In genomic region chr11:3057069-3057963, GRCh38 we compare ENCODE assay signal across 8 cellular contexts. TPM values are rescaled to one million over a fixed set of nuclear protein-coding genes. Genes with fewer than 3 reads are reported as not detected.
DNase-seq lines count a peak whose midpoint lies in the region; ATAC-seq and TF ChIP-seq lines count a peak whose summit lies in the region.

Gene CARS1 (minus strand): TSS chr11:3057423. CDS start chr11:3057367, 56 bp downstream.

- H3K14ac ChIP-seq in trophoblast cell (ENCODE audit: low read length): peak within 1 kb of the TSS; percentile 98

- intact Hi-C loops in transverse colon (cut with DNase I; ENCODE audit: low total_unique reads): no loop called here

- peak within 1 kb of the TSS; percentile 27 for H2BK12ac ChIP-seq in trophoblast cell (ENCODE audit: low read length)

- H3K23ac ChIP-seq in trophoblast cell (ENCODE audit: low read length): no peak within 1 kb of the TSS

- no peaks in the 10 kb centered on the region for H3K4me1 ChIP-seq in cardiac muscle cell (ENCODE audit: low read depth)
- peaks cover 7 to 15% of the 10 kb centered on the region in 2 experiments for H3K4me1 ChIP-seq in trophoblast cell (ENCODE audit: control insufficient read depth in 1 of 2, insufficient read depth in 2 of 2, low read length in 2 of 2)
- H3K4me1 ChIP-seq in transverse colon: peaks cover 11 to 24% (median 17%) of the 10 kb centered on the region in 4 donors

- peaks cover 17% of the 10 kb centered on the region for H3K79me2 ChIP-seq in trophoblast cell (ENCODE audit: control insufficient read depth, insufficient read depth, low read length, poor library complexity)

- H3K4me3 ChIP-seq in cardiac muscle cell: peak within 1 kb of the TSS; percentile 88
- H3K4me3 ChIP-seq in trophoblast cell (ENCODE audit: low read depth, low read length): peak within 1 kb of the TSS; percentile 94
- peak within 1 kb of the TSS; percentile 84 to 94 (median 88) for H3K4me3 ChIP-seq in transverse colon

- no peaks in the 10 kb centered on the region for H3K9me3 ChIP-seq in cardiac muscle cell (ENCODE audit: low read depth)
- peaks cover 3% of the 10 kb centered on the region for H3K9me3 ChIP-seq in trophoblast cell (ENCODE audit: insufficient read depth, low read depth, low read length)
- no peaks in the 10 kb centered on the region for H3K9me3 ChIP-seq in transverse colon

- peak within 1 kb of the TSS; percentile 96 for H4K12ac ChIP-seq in trophoblast cell (ENCODE audit: low read depth, low read length)

- H3K4ac ChIP-seq in trophoblast cell (ENCODE audit: low read depth, low read length): peak within 1 kb of the TSS; percentile 99

- H4K91ac ChIP-seq in trophoblast cell (ENCODE audit: low read depth, low read length): peak within 1 kb of the TSS; percentile 95

- H3K27me3 ChIP-seq in cardiac muscle cell (no peaks in the 10 kb centered on the region), trophoblast cell (ENCODE audit: insufficient read depth, low read length) (no peaks in the 10 kb centered on the region), transverse colon (no peaks in the 10 kb centered on the region)

- peak within 1 kb of the TSS; percentile 98 for H3K18ac ChIP-seq in trophoblast cell (ENCODE audit: low read length)

- peak within 1 kb of the TSS; percentile 94 for H2AFZ ChIP-seq in trophoblast cell (ENCODE audit: insufficient read depth, low read length, poor library complexity)

- TF ChIP-seq EP300 in transverse colon (IDR thresholded peaks at IDR 0.05; ENCODE audit: low read depth): peak; percentile 51

- H2AK5ac ChIP-seq in trophoblast cell (ENCODE audit: low read length): peak within 1 kb of the TSS; percentile 90

- H2BK120ac ChIP-seq in trophoblast cell (ENCODE audit: insufficient read depth, low read length, poor library complexity): peak within 1 kb of the TSS; percentile 92

- no peaks in the 10 kb centered on the region for H3K36me3 ChIP-seq in cardiac muscle cell
- H3K36me3 ChIP-seq in trophoblast cell (ENCODE audit: control insufficient read depth in 1 of 2, insufficient read depth in 2 of 2, low read length in 2 of 2): peaks cover 11 to 13% of the 10 kb centered on the region in 2 experiments
- H3K36me3 ChIP-seq in transverse colon: no peaks in the 10 kb centered on the region

- H2BK5ac ChIP-seq in trophoblast cell (ENCODE audit: low read depth, low read length, poor library complexity): peak within 1 kb of the TSS; percentile 93

- ATAC-seq in HG02642 (IDR thresholded peaks at IDR 0.05; ENCODE audit: poor library complexity, unreplicated experiment): peak; percentile 98

- H3K79me1 ChIP-seq in trophoblast cell (ENCODE audit: low read length): peaks cover 11% of the 10 kb centered on the region

- WGBS in trophoblast cell (ENCODE audit: extremely low coverage, insufficient coverage, insufficient read length): no CpG with 5 or more reads among the region's 68 CpGs
- 3% methylated on average over 58 of the region's 68 CpGs; no CpG with 5 or more reads in 1 of the 2 donors for WGBS in transverse colon (ENCODE audit: low coverage in 1 of 2), 2 donors

- TF ChIP-seq POLR2A in transverse colon (IDR thresholded peaks at IDR 0.05): peak; percentile 73

- H3K27ac ChIP-seq in cardiac muscle cell (peak within 1 kb of the TSS; percentile 85), trophoblast cell (ENCODE audit: low read depth, low read length) (peak within 1 kb of the TSS; percentile 67), transverse colon (peak within 1 kb of the TSS; percentile 86 to 93 (median 90))

- no peak for TF ChIP-seq CTCF in GM10266 (IDR thresholded peaks at IDR 0.05; ENCODE audit: control insufficient read depth, insufficient read depth, low read depth, missing control alignments)
- no peak for TF ChIP-seq CTCF in cardiac muscle cell (IDR thresholded peaks at IDR 0.05; ENCODE audit: low read depth, low read length)
- no peak for TF ChIP-seq CTCF in transverse colon (IDR thresholded peaks at IDR 0.05)

- in situ Hi-C loops in transverse colon (cut with MboI; ENCODE audit: low pct_ligation_motif_present in 1 of 4, low pct_unique_long_range_greater_than_20kb in 1 of 4, low sequenced_read_pairs in 3 of 4): loop anchor here in 1 of 4 donors (10.0 kb wide), 1 partner anchor 63 kb away; the partner anchor contains the start of gene NAP1L4

- H3K4me2 ChIP-seq in trophoblast cell (ENCODE audit: low read length): peak within 1 kb of the TSS; percentile 94

- H3K9ac ChIP-seq in trophoblast cell (ENCODE audit: low read length): peak within 1 kb of the TSS; percentile 79

- peak within 1 kb of the TSS; percentile 96 for H4K8ac ChIP-seq in trophoblast cell (ENCODE audit: low read depth, low read length)

- DNase-seq in GM10266 (ENCODE audit: extremely low spot score): peak; percentile 95
- DNase-seq in NCI-H1105 treated with DMSO at 0.1 percent for 48 hours (lab: John Stamatoyannopoulos, UW): peak; percentile 93
- peak; percentile 75 to 91 for DNase-seq in SW 1271 (lab: John Stamatoyannopoulos, UW)
- DNase-seq in activated naive CD8-positive, alpha-beta T cell treated with anti-CD3 and anti-CD28 coated beads, Interleukin-2, amount 50 U/mL, for 16 hours (ENCODE audit: low read depth, low spot score): peak; percentile 85
- peak; percentile 97 for DNase-seq in cardiac muscle cell (ENCODE audit: low read depth in 1 of 2, low spot score in 1 of 2)
- peak; percentile 99 for DNase-seq in trophoblast cell
- peak; percentile 97 for DNase-seq in transverse colon

RNA-seq across cellular contexts. Expression of gene CARS1, which starts in this region (rescaled TPM):
- 18.5 and 21.5 TPM in 2 replicates for total RNA-seq in cardiac muscle cell
- 18.7 and 24.2 TPM in 2 replicates for polyA plus RNA-seq in cardiac muscle cell
- polyA plus RNA-seq in trophoblast cell (2013): 113 and 120 TPM in 2 replicates
- 10 to 100 TPM; 37.0 to 61.3 (median 52.3) TPM for total RNA-seq in transverse colon

Comparison
In these comparisons a context has a peak if more than half of its experiments do, and no peak if none do; other contexts are left out.
1. Peak in every context shown above with its lines: DNase-seq, ATAC-seq, H3K4me3 ChIP-seq and H3K27ac ChIP-seq.